Comparison of ENCODE assay signal across 34 cellular contexts in the genomic region with DNA sequence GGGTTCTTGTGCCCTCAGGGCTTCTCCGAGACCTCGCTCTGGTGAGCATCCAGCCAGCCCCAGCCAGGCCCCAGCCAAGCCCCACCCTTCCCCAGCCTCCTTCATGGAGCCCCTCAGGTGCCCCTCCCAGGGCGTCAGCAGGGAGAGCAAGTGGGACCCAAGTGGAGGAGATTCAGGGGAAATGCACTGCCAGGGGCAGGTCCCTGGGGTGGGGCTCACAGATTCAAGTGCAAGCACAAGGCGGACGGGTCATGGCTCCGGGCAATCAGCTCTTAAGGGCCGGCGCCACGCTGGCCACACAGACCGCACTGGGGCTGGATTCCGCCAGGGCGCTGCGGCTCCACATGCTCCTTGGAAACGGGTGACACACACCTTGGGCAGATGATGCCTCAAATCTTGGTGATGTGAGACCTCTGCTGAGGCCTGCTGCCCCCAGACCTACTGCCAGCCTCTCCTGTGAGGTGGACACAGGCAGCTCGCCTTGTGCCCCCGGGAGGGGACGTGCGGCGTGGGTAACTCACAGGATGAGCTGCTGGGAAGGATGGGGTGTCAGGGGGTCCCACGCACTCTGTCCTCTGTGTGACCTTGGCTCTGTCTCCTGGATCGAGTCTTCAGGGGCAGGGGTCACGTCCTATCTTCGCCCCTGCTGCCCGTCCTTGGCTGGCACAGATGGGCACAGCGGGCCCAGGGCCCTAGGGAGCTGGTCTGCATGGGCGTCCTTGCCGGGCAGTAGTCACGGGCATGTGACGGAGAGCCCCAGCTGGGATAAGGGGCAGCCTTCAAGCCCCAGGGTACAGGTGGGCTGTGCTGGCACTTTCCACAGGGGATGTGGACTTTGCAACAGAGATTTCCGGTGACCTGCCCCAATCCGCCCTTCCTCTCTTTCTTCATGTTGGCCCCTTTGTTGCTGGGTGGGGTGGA. TPM values are rescaled to one million over a fixed set of nuclear protein-coding genes. Genes with fewer than 3 reads are reported as not detected.
DNase-seq lines count a peak whose midpoint lies in the region; ATAC-seq and TF ChIP-seq lines count a peak whose summit lies in the region.
"Had no signal": no experiment of that assay in that cellular context is flagged by ENCODE, and none has a peak within 500 bp of the region (broad histone marks: within the 10 kb centered on the region; RNA-seq: fewer than 3 reads in every experiment).

No MANE protein-coding gene starts in this region.

- no peak overlapping the region for H2AFZ ChIP-seq in neural progenitor cell (replicated peaks)
- H2AFZ ChIP-seq: GM23248, hepatocyte had no signal

- intact Hi-C loops in cardiac septum (cut with DNase I) (no loop called here), left cardiac atrium (cut with DNase I) (no loop called here), upper lobe of right lung (cut with DNase I) (no loop called here), prostate gland (cut with DNase I) (no loop called here)

- H4K20me1 ChIP-seq in neural progenitor cell (ENCODE audit: low read depth), result no peaks in the 10 kb centered on the region

- H3K27ac ChIP-seq in endodermal cell (ENCODE audit: low read depth, low read length), result no peak overlapping the region
- H3K27ac ChIP-seq in neural progenitor cell, result no peak overlapping the region
- H3K27ac ChIP-seq in upper lobe of right lung, result no peak overlapping the region
- no peak overlapping the region for H3K27ac ChIP-seq in prostate gland
- H3K27ac ChIP-seq: adrenal gland, body of pancreas, gastrocnemius medialis, GM23248, hepatocyte, neutrophil, psoas muscle, sigmoid colon, tibial artery, VCaP had no signal

- H3K4me3 Mint-ChIP-seq in endodermal cell, result no peak overlapping the region
- H3K4me3 Mint-ChIP-seq in neural progenitor cell, result no peak overlapping the region
- H3K4me3 Mint-ChIP-seq: activated CD4-positive, alpha-beta T cell treated with anti-CD3 and anti-CD28 coated beads, Interleukin-2, amount 10 ng/mL, durations not matched to agents 24 days and 14 days; CD8-positive, alpha-beta memory T cell; HFFc6 had no signal

- H3K36me3 Mint-ChIP-seq in endodermal cell (ENCODE audit: low read depth), result no peaks in the 10 kb centered on the region
- H3K36me3 Mint-ChIP-seq in neural progenitor cell, result no peaks in the 10 kb centered on the region
- H3K36me3 Mint-ChIP-seq: CD8-positive, alpha-beta memory T cell had no signal

- DNase-seq in cardiac septum (ENCODE audit: low spot score) (peak; percentile 76), left cardiac atrium (no peak), endodermal cell (peak; percentile 35), neural progenitor cell (ENCODE audit: low spot score) (no peak), upper lobe of right lung (peak; percentile 58), GM19238 (ENCODE audit: insufficient read length, low spot score) (no peak), midbrain (lab: John Stamatoyannopoulos, UW) (no peak), prostate gland (ENCODE audit: low spot score) (no peak)
- DNase-seq: activated CD4-positive, alpha-beta T cell treated with anti-CD3 and anti-CD28 coated beads, Interleukin-2, amount 10 ng/mL, durations not matched to agents 24 days and 14 days; activated CD8-positive, alpha-beta memory T cell treated with anti-CD3 and anti-CD28 coated beads for 24 hours; activated gamma-delta T cell; activated T-cell treated with anti-CD3 and anti-CD28 coated beads for 4 hours; adrenal gland; body of pancreas; DMS 273 treated with DMSO at 0.1 percent for 48 hours; EL; GM23248; HFFc6; mammary epithelial cell; NCI-H1092; NCI-H1694; NCI-H446; NCI-H748 treated with DMSO at 0.1 percent for 48 hours; psoas muscle; stimulated activated CD4-positive, alpha-beta T cell treated with anti-CD3 and anti-CD28 coated beads, Interleukin-4, amount 100 ng/mL, for 1 hour; T-helper 9 cell had no signal

- H3F3A ChIP-seq in neural progenitor cell (ENCODE audit: low read depth), result no peaks in the 10 kb centered on the region

- H3K4me1 Mint-ChIP-seq in endodermal cell, result no peaks in the 10 kb centered on the region
- peaks cover 33% of the 10 kb centered on the region for H3K4me1 Mint-ChIP-seq in neural progenitor cell
- H3K4me1 Mint-ChIP-seq: activated CD4-positive, alpha-beta T cell treated with anti-CD3 and anti-CD28 coated beads, Interleukin-2, amount 10 ng/mL, durations not matched to agents 24 days and 14 days; CD8-positive, alpha-beta memory T cell had no signal

- WGBS in endodermal cell (ENCODE audit: insufficient coverage in 1 of 2, insufficient read length in 1 of 2), 2 experiments, result 94 to 95% methylated on average over 25 to 31 of the region's 31 CpGs
- WGBS in prostate gland, result 93% methylated on average over 27 of the region's 31 CpGs

- no peaks in the 10 kb centered on the region for H3K9me3 ChIP-seq in endodermal cell (ENCODE audit: control insufficient read depth, low read length)
- no peaks in the 10 kb centered on the region for H3K9me3 ChIP-seq in neural progenitor cell (ENCODE audit: low read depth)
- no peaks in the 10 kb centered on the region for H3K9me3 ChIP-seq in upper lobe of right lung
- H3K9me3 ChIP-seq in prostate gland, result no peaks in the 10 kb centered on the region
- H3K9me3 ChIP-seq: adrenal gland, body of pancreas, gastrocnemius medialis, neutrophil, psoas muscle, sigmoid colon, tibial artery had no signal

- H3K27ac Mint-ChIP-seq in endodermal cell (no peak overlapping the region), neural progenitor cell (peak overlapping the region; percentile 89)
- H3K27ac Mint-ChIP-seq: activated CD4-positive, alpha-beta T cell treated with anti-CD3 and anti-CD28 coated beads, Interleukin-2, amount 10 ng/mL, durations not matched to agents 24 days and 14 days; HFFc6 had no signal

- TF ChIP-seq POLR2A in prostate gland (IDR thresholded peaks at IDR 0.05), result no peak

- H3K9me3 Mint-ChIP-seq in endodermal cell (no peaks in the 10 kb centered on the region), neural progenitor cell (no peaks in the 10 kb centered on the region)
- H3K9me3 Mint-ChIP-seq: activated CD4-positive, alpha-beta T cell treated with anti-CD3 and anti-CD28 coated beads, Interleukin-2, amount 10 ng/mL, durations not matched to agents 24 days and 14 days; CD8-positive, alpha-beta memory T cell; HFFc6 had no signal

- H3K79me2 ChIP-seq in neural progenitor cell (ENCODE audit: low read depth), result no peaks in the 10 kb centered on the region
- H3K79me2 ChIP-seq: hepatocyte had no signal

- H3K9ac ChIP-seq in endodermal cell (ENCODE audit: extremely low read depth, low read length, poor library complexity, severe bottlenecking), result no peak overlapping the region
- H3K9ac ChIP-seq in neural progenitor cell, result no peak overlapping the region
- H3K9ac ChIP-seq: GM23248 had no signal

- H3K4me3 ChIP-seq in endodermal cell (ENCODE audit: low read length) (no peak overlapping the region), neural progenitor cell (no peak overlapping the region), upper lobe of right lung (no peak overlapping the region), prostate gland (no peak overlapping the region)
- H3K4me3 ChIP-seq: adrenal gland, body of pancreas, dorsolateral prefrontal cortex, gastrocnemius medialis, GM23248, hepatocyte, psoas muscle, sigmoid colon, tibial artery had no signal

- no peaks in the 10 kb centered on the region for H3K36me3 ChIP-seq in endodermal cell (ENCODE audit: control insufficient read depth, insufficient read depth, low read length)
- no peaks in the 10 kb centered on the region for H3K36me3 ChIP-seq in neural progenitor cell
- H3K36me3 ChIP-seq in upper lobe of right lung, result no peaks in the 10 kb centered on the region
- H3K36me3 ChIP-seq in prostate gland, result no peaks in the 10 kb centered on the region
- H3K36me3 ChIP-seq: adrenal gland, gastrocnemius medialis, neutrophil, sigmoid colon, tibial artery had no signal

- H3K27me3 Mint-ChIP-seq in endodermal cell (ENCODE audit: insufficient read depth), result no peaks in the 10 kb centered on the region
- peaks cover 13% of the 10 kb centered on the region for H3K27me3 Mint-ChIP-seq in neural progenitor cell (ENCODE audit: insufficient read depth, low read depth)
- H3K27me3 Mint-ChIP-seq: activated CD4-positive, alpha-beta T cell treated with anti-CD3 and anti-CD28 coated beads, Interleukin-2, amount 10 ng/mL, durations not matched to agents 24 days and 14 days; CD8-positive, alpha-beta memory T cell had no signal

- peaks cover 3% of the 10 kb centered on the region for H3K4me1 ChIP-seq in endodermal cell (ENCODE audit: control insufficient read depth, insufficient read depth, low read length)
- peaks cover 7% of the 10 kb centered on the region for H3K4me1 ChIP-seq in neural progenitor cell
- no peaks in the 10 kb centered on the region for H3K4me1 ChIP-seq in upper lobe of right lung
- H3K4me1 ChIP-seq in prostate gland (replicated peaks), result no peaks in the 10 kb centered on the region
- H3K4me1 ChIP-seq: gastrocnemius medialis, psoas muscle, sigmoid colon, tibial artery had no signal

- no peak overlapping the region for H3K4me2 ChIP-seq in neural progenitor cell
- H3K4me2 ChIP-seq: hepatocyte had no signal

- no peak for ATAC-seq in left cardiac atrium
- no peak for ATAC-seq in upper lobe of right lung
- ATAC-seq: body of pancreas, gastrocnemius medialis, psoas muscle had no signal

- H3K27me3 ChIP-seq in endodermal cell (ENCODE audit: control insufficient read depth, insufficient read depth, low read length, poor library complexity, severe bottlenecking), result no peaks in the 10 kb centered on the region
- H3K27me3 ChIP-seq in neural progenitor cell, result no peaks in the 10 kb centered on the region
- no peaks in the 10 kb centered on the region for H3K27me3 ChIP-seq in upper lobe of right lung
- H3K27me3 ChIP-seq in prostate gland (replicated peaks; ENCODE audit: insufficient read depth), result no peaks in the 10 kb centered on the region
- H3K27me3 ChIP-seq: adrenal gland, body of pancreas, dorsolateral prefrontal cortex, gastrocnemius medialis, hepatocyte, neutrophil, sigmoid colon, tibial artery had no signal

- no peak for TF ChIP-seq CTCF in endodermal cell (conservative IDR thresholded peaks at IDR 0.05)
- TF ChIP-seq CTCF in neural progenitor cell (IDR thresholded peaks at IDR 0.05), result no peak
- TF ChIP-seq CTCF in upper lobe of right lung (IDR thresholded peaks at IDR 0.05), result no peak
- no peak for TF ChIP-seq CTCF in prostate gland (IDR thresholded peaks at IDR 0.05)

RNA-seq across cellular contexts. Expression of gene NAT8L, which starts 17.1 kb away (rescaled TPM):
- total RNA-seq in cardiac septum, result 1.1 TPM
- total RNA-seq in left cardiac atrium, result 10 to 100 TPM in 1 of 2 donors, 1 to 10 TPM in 1; 8.8 to 12.5 TPM
- 1 to 10 TPM; 5.0 to 6.4 TPM for total RNA-seq in endodermal cell
- polyA plus RNA-seq in endodermal cell (2013, experiment 1 of 2), result 13.4 TPM
- polyA plus RNA-seq in endodermal cell (2013, experiment 2 of 2), result 11.1 TPM
- total RNA-seq in neural progenitor cell (ENCODE audit: low replicate concordance), result 0.62 and 3.4 TPM in 2 replicates
- total RNA-seq in upper lobe of right lung, result 0.46 TPM
- 10 to 100 TPM in 1 of 2 donors, under 1 TPM in 1; 0.41 to 36.4 TPM for total RNA-seq in prostate gland
- total RNA-seq: GM23248 had no signal
- polyA plus RNA-seq: CD8-positive, alpha-beta memory T cell had no signal

Comparison
In these comparisons a context has a peak if more than half of its experiments do, and no peak if none do; other contexts are left out.
1. DNase-seq: peak in cardiac septum (single experiment), endodermal cell (single experiment) and upper lobe of right lung (single experiment); none in left cardiac atrium (single experiment), neural progenitor cell (single experiment), GM19238 (single experiment), midbrain (single experiment) and prostate gland (single experiment).